ENCODE assay signal across 20 cellular contexts in the genomic region with DNA sequence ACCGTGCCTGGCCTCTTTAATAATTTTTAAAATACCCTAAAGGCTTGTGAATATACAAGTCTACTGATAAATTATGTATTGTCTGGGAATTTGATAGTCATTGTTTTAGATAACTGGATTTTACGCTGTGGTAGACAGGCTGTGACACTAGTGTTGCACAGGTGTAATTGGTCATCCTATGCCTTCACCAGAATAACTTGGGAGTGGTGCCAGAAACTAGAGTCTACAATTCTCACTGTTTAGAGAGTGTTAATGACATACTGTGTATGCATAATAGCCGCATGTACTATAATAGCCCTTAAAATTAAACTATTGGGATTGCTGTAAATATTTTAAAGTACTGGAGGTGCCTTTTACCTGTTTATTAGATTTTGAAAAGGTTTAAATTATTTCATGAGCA.
"Had no signal": no experiment of that assay in that cellular context is flagged by ENCODE, and none has a peak within 500 bp of the region (broad histone marks: within the 10 kb centered on the region; RNA-seq: fewer than 3 reads in every experiment).

No MANE protein-coding gene starts in this region.

- H3K27ac ChIP-seq: neural progenitor cell, psoas muscle had no signal

- H3K27ac Mint-ChIP-seq: activated naive CD8-positive, alpha-beta T cell treated with anti-CD3 and anti-CD28 coated beads for 36 hours; effector memory CD8-positive, alpha-beta T cell; immature natural killer cell; neural progenitor cell; stimulated activated naive CD8-positive, alpha-beta T cell treated with anti-CD3 and anti-CD28 coated beads, Interleukin-15, Interleukin-2, amounts not matched to agents 100 ng/mL and 50 ng/mL, for 24 hours had no signal

- H3K4me3 Mint-ChIP-seq: activated naive CD8-positive, alpha-beta T cell treated with anti-CD3 and anti-CD28 coated beads for 36 hours; effector memory CD8-positive, alpha-beta T cell; immature natural killer cell; naive thymus-derived CD4-positive, alpha-beta T cell; neural progenitor cell; stimulated activated naive CD8-positive, alpha-beta T cell treated with anti-CD3 and anti-CD28 coated beads, Interleukin-15, Interleukin-2, amounts not matched to agents 100 ng/mL and 50 ng/mL, for 24 hours had no signal

- DNase-seq: activated CD4-positive, alpha-beta T cell treated with anti-CD3 and anti-CD28 coated beads, Interleukin-2, amount 50 U/mL, for 4 hours; activated CD4-positive, CD25-positive, alpha-beta regulatory T cell treated with anti-CD3 and anti-CD28 coated beads, Interleukin-2, amount 50 U/mL, for 72 hours; activated naive CD4-positive, alpha-beta T cell; activated naive CD8-positive, alpha-beta T cell treated with anti-CD3 and anti-CD28 coated beads for 36 hours; amniotic stem cell; dermis blood vessel endothelial cell; effector memory CD8-positive, alpha-beta T cell; esophagus squamous epithelium; heart right ventricle; immature natural killer cell; kidney glomerular epithelial cell; mesenchymal stem cell; naive thymus-derived CD4-positive, alpha-beta T cell; psoas muscle; right cardiac atrium; stimulated activated CD4-positive, alpha-beta T cell treated with anti-CD3 and anti-CD28 coated beads, Interleukin-2, amount 100 ng/mL, for 48 hours had no signal

- H3K27me3 ChIP-seq: esophagus squamous epithelium, heart right ventricle, neural progenitor cell, tibial nerve had no signal

- H3K4me1 ChIP-seq: neural progenitor cell, tibial nerve had no signal

- H3K9me3 ChIP-seq: esophagus squamous epithelium, heart right ventricle, psoas muscle, tibial nerve had no signal

- ATAC-seq: effector memory CD8-positive, alpha-beta T cell; heart right ventricle; naive thymus-derived CD4-positive, alpha-beta T cell; psoas muscle; right cardiac atrium had no signal

- H3K27me3 Mint-ChIP-seq: activated naive CD8-positive, alpha-beta T cell treated with anti-CD3 and anti-CD28 coated beads for 36 hours; effector memory CD8-positive, alpha-beta T cell; naive thymus-derived CD4-positive, alpha-beta T cell; stimulated activated naive CD8-positive, alpha-beta T cell treated with anti-CD3 and anti-CD28 coated beads, Interleukin-15, Interleukin-2, amounts not matched to agents 100 ng/mL and 50 ng/mL, for 24 hours had no signal

- H3K9me3 Mint-ChIP-seq: activated naive CD8-positive, alpha-beta T cell treated with anti-CD3 and anti-CD28 coated beads for 36 hours; effector memory CD8-positive, alpha-beta T cell; immature natural killer cell; naive thymus-derived CD4-positive, alpha-beta T cell; neural progenitor cell; stimulated activated naive CD8-positive, alpha-beta T cell treated with anti-CD3 and anti-CD28 coated beads, Interleukin-15, Interleukin-2, amounts not matched to agents 100 ng/mL and 50 ng/mL, for 24 hours had no signal

- H3K4me3 ChIP-seq: esophagus squamous epithelium, heart right ventricle, neural progenitor cell, psoas muscle, skin epidermis, tibial nerve had no signal
